ENCODE assay signal across 1 cellular context in the genomic region with DNA sequence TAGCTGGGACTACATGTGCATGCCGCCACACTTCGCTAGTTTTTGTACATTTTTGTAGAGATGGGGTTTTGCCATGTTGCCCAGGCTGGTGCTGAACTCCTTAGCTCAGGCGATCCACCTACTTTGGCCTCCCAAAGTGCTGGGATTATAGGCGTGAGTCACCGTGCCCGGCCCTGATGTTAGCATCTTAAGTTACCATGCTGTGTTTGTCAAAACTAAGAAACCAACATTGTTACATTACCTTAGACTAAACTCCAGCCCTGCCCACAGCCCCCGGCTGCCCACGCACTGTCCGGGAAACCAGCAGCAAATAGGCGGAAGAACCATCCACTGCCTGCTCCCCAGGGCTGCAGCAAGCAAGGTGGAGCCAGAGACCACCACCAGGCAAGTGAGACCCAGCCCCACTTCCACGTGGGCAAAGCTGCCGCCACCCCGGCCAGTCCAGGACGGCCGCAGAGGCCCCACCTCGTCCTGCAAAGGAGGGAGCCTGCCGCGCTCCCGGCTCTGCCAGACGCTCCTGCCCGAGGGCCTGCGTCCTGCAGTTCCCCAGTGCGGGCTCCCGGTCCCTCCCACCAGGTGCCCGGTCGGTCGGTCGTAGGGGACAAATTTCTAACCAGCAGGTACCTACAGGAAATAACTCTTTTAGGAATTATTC.
TF ChIP-seq lines count a peak whose summit lies in the region.

No MANE protein-coding gene starts in this region.

TF ChIP-seq in WTC11, 78 proteins besides CTCF, POLR2A, EP300 and RAD21 (continued from another document):
- no peak for TF ChIP-seq E2F4 (CRISPR knock-in tag; IDR thresholded peaks at IDR 0.05; ENCODE audit: borderline replicate concordance, low read depth)
- TF ChIP-seq EMX1 (CRISPR knock-in tag; IDR thresholded peaks at IDR 0.05), result no peak
- TF ChIP-seq ZNF317 (CRISPR knock-in tag; IDR thresholded peaks at IDR 0.05; ENCODE audit: borderline replicate concordance, low read depth), result no peak
- no peak for TF ChIP-seq ZNF671 (CRISPR knock-in tag; IDR thresholded peaks at IDR 0.05)
- no peak for TF ChIP-seq USF2 (CRISPR knock-in tag; IDR thresholded peaks at IDR 0.05)
- TF ChIP-seq NFATC4 (CRISPR knock-in tag; IDR thresholded peaks at IDR 0.05), result no peak
- TF ChIP-seq, protein P1, sequence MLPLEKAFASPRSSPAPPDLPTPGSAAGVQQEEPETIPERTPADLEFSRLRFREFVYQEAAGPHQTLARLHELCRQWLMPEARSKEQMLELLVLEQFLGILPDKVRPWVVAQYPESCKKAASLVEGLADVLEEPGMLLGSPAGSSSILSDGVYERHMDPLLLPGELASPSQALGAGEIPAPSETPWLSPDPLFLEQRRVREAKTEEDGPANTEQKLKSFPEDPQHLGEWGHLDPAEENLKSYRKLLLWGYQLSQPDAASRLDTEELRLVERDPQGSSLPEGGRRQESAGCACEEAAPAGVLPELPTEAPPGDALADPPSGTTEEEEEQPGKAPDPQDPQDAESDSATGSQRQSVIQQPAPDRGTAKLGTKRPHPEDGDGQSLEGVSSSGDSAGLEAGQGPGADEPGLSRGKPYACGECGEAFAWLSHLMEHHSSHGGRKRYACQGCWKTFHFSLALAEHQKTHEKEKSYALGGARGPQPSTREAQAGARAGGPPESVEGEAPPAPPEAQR (CRISPR knock-in tag; IDR thresholded peaks at IDR 0.05), result no peak
